Comparison of ENCODE assay signal across 15 cellular contexts in the genomic region with DNA sequence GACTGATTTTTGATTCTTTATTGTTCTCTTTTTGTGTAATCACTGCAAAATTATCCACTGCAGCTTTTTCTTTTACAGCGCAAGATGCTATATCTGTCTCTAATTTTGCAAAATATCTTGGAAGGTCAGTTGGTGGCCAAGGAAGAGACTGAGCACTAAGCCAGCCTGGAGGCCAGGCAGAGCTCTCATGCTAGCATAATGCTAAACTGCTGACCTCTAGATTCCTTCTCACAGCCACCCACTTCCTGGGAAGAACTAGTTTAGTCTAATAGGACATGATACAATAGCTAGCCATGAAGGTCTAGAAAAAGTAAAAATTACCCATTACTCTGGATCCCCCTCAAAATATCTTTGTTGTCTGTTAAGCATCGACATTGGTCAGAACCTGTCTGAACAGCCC.
DNase-seq lines count a peak whose midpoint lies in the region; ATAC-seq, FAIRE-seq and TF ChIP-seq lines count a peak whose summit lies in the region.
"Had no signal": no experiment of that assay in that cellular context is flagged by ENCODE, and none has a peak within 500 bp of the region (broad histone marks: within the 10 kb centered on the region; RNA-seq: fewer than 3 reads in every experiment).

No MANE protein-coding gene starts in this region.

- H3K36me3 ChIP-seq in adipocyte (ENCODE audit: control insufficient read depth, insufficient read depth, low read length, severe bottlenecking), result no peaks in the 10 kb centered on the region
- H3K36me3 ChIP-seq: BLaER1, HAP-1 had no signal

- H3K9ac ChIP-seq in adipocyte (ENCODE audit: low read length), result no peak overlapping the region
- H3K9ac ChIP-seq: BLaER1 had no signal

- TF ChIP-seq CTCF in AG09309 (IDR thresholded peaks at IDR 0.05; ENCODE audit: control insufficient read depth, insufficient read depth, low read depth, low read length, missing control alignments), result no peak

- H3K9me3 ChIP-seq in adipocyte (ENCODE audit: control insufficient read depth, low read length), result no peaks in the 10 kb centered on the region
- H3K9me3 ChIP-seq: A549, BLaER1, HAP-1 had no signal

- ATAC-seq in sciatic nerve, result peak; percentile 22
- ATAC-seq: A549 had no signal

- H3K4me3 ChIP-seq in AG09309 (ENCODE audit: control insufficient read depth, low read depth, low read length) (no peak overlapping the region), adipocyte (ENCODE audit: low read length) (no peak overlapping the region)
- H3K4me3 ChIP-seq: A549, BLaER1, HAP-1 had no signal

- no peak for FAIRE-seq in frontal cortex (lab: Jason Lieb, UNC)
- FAIRE-seq: A549, GM12891, GM19239 had no signal

- H3K27me3 ChIP-seq in adipocyte (replicated peaks; ENCODE audit: control insufficient read depth, insufficient read depth, low read length), result no peaks in the 10 kb centered on the region
- H3K27me3 ChIP-seq: BLaER1 had no signal

- H3K4me1 ChIP-seq in adipocyte (ENCODE audit: control insufficient read depth, insufficient read depth, low read length), result no peaks in the 10 kb centered on the region
- H3K4me1 ChIP-seq: A549, BLaER1, HAP-1 had no signal

- peak; percentile 13 for DNase-seq in AG09309 (ENCODE audit: low read depth)
- DNase-seq in adipocyte (ENCODE audit: low read depth), result peak; percentile 50
- DNase-seq in foreskin melanocyte, result peak; percentile 8
- no peak for DNase-seq in sciatic nerve (ENCODE audit: low spot score)
- no peak for DNase-seq in anterior cingulate cortex (lab: John Stamatoyannopoulos, UW)
- no peak for DNase-seq in frontal cortex (ENCODE audit: low spot score in 2 of 2)
- DNase-seq in NCI-H1092 (lab: John Stamatoyannopoulos, UW), result no peak
- DNase-seq: Calu3; CD4-positive, alpha-beta memory T cell; EL had no signal

- intact Hi-C loops in sciatic nerve (cut with DNase I), result no loop called here

Comparison
In these comparisons a context has a peak if more than half of its experiments do, and no peak if none do; other contexts are left out.
1. DNase-seq: peak in AG09309 (single experiment), adipocyte (single experiment) and foreskin melanocyte (single experiment); none in sciatic nerve (single experiment), anterior cingulate cortex (0 of 58), frontal cortex (0 of 2) and NCI-H1092 (single experiment).